Comparison of ENCODE assay signal across 8 cellular contexts in the genomic region with DNA sequence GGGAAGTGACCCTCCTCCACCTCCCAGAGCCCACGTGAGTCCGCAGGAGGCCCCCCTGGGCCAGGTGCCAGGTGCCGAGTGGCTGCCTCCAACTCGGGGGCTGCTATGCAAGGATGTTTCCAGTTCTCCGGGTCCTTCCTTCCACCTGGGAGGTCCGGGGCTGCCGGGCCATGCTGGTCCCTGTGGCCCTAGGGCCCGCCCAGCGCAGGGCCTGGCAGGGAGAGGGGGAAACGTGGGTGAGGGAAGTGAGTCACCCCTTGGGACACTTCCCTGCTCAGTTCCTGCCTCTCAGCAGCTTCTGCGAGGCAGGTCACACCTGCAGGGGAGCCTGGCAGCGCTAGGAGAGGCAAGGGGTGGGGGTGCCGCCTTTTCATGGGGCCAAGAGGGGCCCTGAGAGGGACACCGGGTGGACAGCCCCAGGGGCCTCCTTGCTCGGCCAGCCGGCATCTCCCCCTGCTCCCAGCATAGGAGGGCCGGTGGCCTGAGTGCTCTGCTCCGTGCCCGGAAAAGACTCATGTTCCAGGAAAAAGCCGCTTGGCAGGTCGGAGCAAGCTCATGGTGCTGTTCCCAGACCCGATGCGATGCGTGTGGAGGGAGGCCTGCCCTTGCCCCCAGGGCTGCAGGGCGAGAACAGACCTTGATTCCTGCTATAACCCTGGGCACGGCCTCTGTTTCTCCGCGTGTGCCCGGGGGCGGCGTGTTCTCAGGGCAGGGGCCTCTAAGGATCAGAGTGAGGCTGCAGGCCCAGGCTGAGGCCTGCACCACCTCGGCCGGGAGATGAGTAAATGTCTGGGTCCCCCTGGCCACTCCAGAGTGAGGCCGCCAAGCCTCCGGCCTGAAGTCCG. TPM values are rescaled to one million over a fixed set of nuclear protein-coding genes. Genes with fewer than 3 reads are reported as not detected.
DNase-seq lines count a peak whose midpoint lies in the region; ATAC-seq and TF ChIP-seq lines count a peak whose summit lies in the region.

No MANE protein-coding gene starts in this region.

- H2AFZ ChIP-seq in GM23338 (0 out of 2 replicates have a peak overlapping the region, but pooled peaks have one; percentile 80), PC-9 (peak overlapping the region; percentile 80), Karpas-422 (ENCODE audit: low read length) (no peak overlapping the region)

- no peak overlapping the region for H3K27ac Mint-ChIP-seq in GM23338

- 18 to 39% methylated on average over 36 of the region's 36 CpGs for WGBS in esophagus, 2 donors

- H3K9me3 Mint-ChIP-seq in GM23338 = no peaks in the 10 kb centered on the region

- CTCF ChIA-PET in PC-9 (lab: Charles Lee) = interaction anchor here (0.6 to 2.5 kb wide), 14 partner anchors 8 to 429 kb away, joined by 3 to 32 read pairs (median 4); a partner anchor contains a TSS

- BruUV-seq in PC-9 (replicated peaks; lab: Mats Ljungman, UMichigan) = TSS peak; percentile 66

- peaks cover 3% of the 10 kb centered on the region; the same call in 2 of the 3 replicates for H3K4me1 Mint-ChIP-seq in GM23338

- H3K27ac ChIP-seq in GM23338 (ENCODE audit: low read depth) (no peak overlapping the region), PC-9 (peak overlapping the region; percentile 73), esophagus (ENCODE audit: low read depth in 2 of 2, low read length in 1 of 2) (peak overlapping the region; percentile 97 to 99), neutrophil (peak overlapping the region; percentile 81), Karpas-422 (ENCODE audit: low read length) (no peak overlapping the region)
- H3K27ac ChIP-seq in effector memory CD4-positive, alpha-beta T cell (ENCODE audit: insufficient read depth, low read length, poor library complexity, severe bottlenecking) = no peak overlapping the region

- H3K4me2 ChIP-seq in GM23338 (no peak overlapping the region), PC-9 (peak overlapping the region; percentile 100), Karpas-422 (ENCODE audit: low read depth, low read length, poor library complexity, severe bottlenecking) (no peak overlapping the region)

- H3K4me1 ChIP-seq in GM23338 (ENCODE audit: insufficient read depth) (no peaks in the 10 kb centered on the region), PC-9 (replicated peaks; ENCODE audit: insufficient read depth) (peaks cover 26% of the 10 kb centered on the region), esophagus (ENCODE audit: control insufficient read depth in 2 of 2, insufficient read depth in 2 of 2, low read length in 1 of 2) (peaks cover 0 to 32% of the 10 kb centered on the region in 2 donors), neutrophil (ENCODE audit: control insufficient read depth in 1 of 2, insufficient read depth in 1 of 2, low read depth in 1 of 2, low read length in 1 of 2) (peaks cover 48 to 51% of the 10 kb centered on the region in 2 experiments), Karpas-422 (ENCODE audit: low read length) (peaks cover 6% of the 10 kb centered on the region)
- H3K4me1 ChIP-seq in effector memory CD4-positive, alpha-beta T cell (ENCODE audit: control insufficient read depth, insufficient read depth, low read length, poor library complexity, severe bottlenecking) = no peaks in the 10 kb centered on the region

- H3K9me3 ChIP-seq in PC-9 (ENCODE audit: insufficient read depth, low read depth) = 0 out of 2 replicates have a peak, but pooled peaks cover 4% of the 10 kb centered on the region
- H3K9me3 ChIP-seq in esophagus (ENCODE audit: control insufficient read depth in 2 of 2, insufficient read depth in 1 of 2, low read depth in 1 of 2, low read length in 1 of 2) = peaks cover 0 to 3% of the 10 kb centered on the region in 2 donors
- H3K9me3 ChIP-seq in neutrophil = no peaks in the 10 kb centered on the region
- no peaks in the 10 kb centered on the region for H3K9me3 ChIP-seq in effector memory CD4-positive, alpha-beta T cell (ENCODE audit: control insufficient read depth, low read length)
- H3K9me3 ChIP-seq in Karpas-422 (ENCODE audit: low read length) = no peaks in the 10 kb centered on the region

- H3K27me3 ChIP-seq in GM23338 (ENCODE audit: insufficient read depth) (no peaks in the 10 kb centered on the region), PC-9 (ENCODE audit: insufficient read depth, low read depth) (no peaks in the 10 kb centered on the region), esophagus (ENCODE audit: control insufficient read depth in 1 of 2, insufficient read depth in 2 of 2, low read length in 2 of 2) (no peaks in the 10 kb centered on the region), neutrophil (no peaks in the 10 kb centered on the region), Karpas-422 (ENCODE audit: low read length) (no peaks in the 10 kb centered on the region)
- no peaks in the 10 kb centered on the region for H3K27me3 ChIP-seq in effector memory CD4-positive, alpha-beta T cell (replicated peaks; ENCODE audit: control insufficient read depth, insufficient read depth, low read length, poor library complexity, severe bottlenecking)

- intact Hi-C loops in PC-9 (cut with micrococcal nuclease; ENCODE audit: unreplicated experiment) = loop anchor here (2.0 kb wide), 2 partner anchors 30 to 64 kb away; no protein-coding TSS in a partner anchor

- no peak overlapping the region for H3K4me3 ChIP-seq in GM23338
- peak overlapping the region; percentile 61 for H3K4me3 ChIP-seq in PC-9
- H3K4me3 ChIP-seq in esophagus (ENCODE audit: low read depth in 1 of 2, low read length in 2 of 2) = peak overlapping the region; percentile 6 to 7
- H3K4me3 ChIP-seq in neutrophil (ENCODE audit: low read depth in 1 of 2, low read length in 1 of 2) = peak overlapping the region; percentile 52 to 63
- no peak overlapping the region for H3K4me3 ChIP-seq in effector memory CD4-positive, alpha-beta T cell (ENCODE audit: insufficient read depth, low read depth, low read length, poor library complexity, severe bottlenecking)
- H3K4me3 ChIP-seq in Karpas-422 (ENCODE audit: low read length) = no peak overlapping the region

- TF ChIP-seq CTCF in GM23338 (conservative IDR thresholded peaks at IDR 0.05; ENCODE audit: low read depth in 2 of 2) (no peak), PC-9 (conservative IDR thresholded peaks at IDR 0.05) (no peak), neutrophil (IDR thresholded peaks at IDR 0.05) (no peak)

- no peak overlapping the region for H3K4me3 Mint-ChIP-seq in GM23338

- peak; percentile 10 for ATAC-seq in GM23338

- H3K79me2 ChIP-seq in GM23338 (replicated peaks; ENCODE audit: insufficient read depth) (no peaks in the 10 kb centered on the region), PC-9 (ENCODE audit: low read depth) (no peaks in the 10 kb centered on the region), Karpas-422 (ENCODE audit: low read length) (no peaks in the 10 kb centered on the region)

- H4K20me1 ChIP-seq in GM23338 (replicated peaks; ENCODE audit: insufficient read depth) (no peaks in the 10 kb centered on the region), PC-9 (ENCODE audit: insufficient read depth) (no peaks in the 10 kb centered on the region), Karpas-422 (ENCODE audit: insufficient read depth, low read depth, low read length) (no peaks in the 10 kb centered on the region)

- H3K27me3 Mint-ChIP-seq in GM23338 (ENCODE audit: insufficient read depth, low read depth, poor library complexity) = peaks cover 7% of the 10 kb centered on the region

- POLR2A ChIA-PET in PC-9 (lab: Charles Lee; ENCODE audit: unreplicated experiment) = interaction anchor here (0.7 to 1.1 kb wide), 3 partner anchors 10 to 64 kb away, joined by 3 to 14 read pairs (median 3); no protein-coding TSS in a partner anchor

- no peaks in the 10 kb centered on the region for H3K36me3 Mint-ChIP-seq in GM23338 (ENCODE audit: low read depth)

- H3K9ac ChIP-seq in Karpas-422 (ENCODE audit: low read length) = no peak overlapping the region

- H3K36me3 ChIP-seq in GM23338 (ENCODE audit: insufficient read depth) (no peaks in the 10 kb centered on the region), PC-9 (ENCODE audit: low read depth) (no peaks in the 10 kb centered on the region), esophagus (ENCODE audit: control insufficient read depth in 2 of 2, insufficient read depth in 2 of 2, low read length in 1 of 2) (no peaks in the 10 kb centered on the region), neutrophil (no peaks in the 10 kb centered on the region), Karpas-422 (ENCODE audit: insufficient read depth, low read length) (no peaks in the 10 kb centered on the region)
- no peaks in the 10 kb centered on the region for H3K36me3 ChIP-seq in effector memory CD4-positive, alpha-beta T cell (ENCODE audit: control insufficient read depth, insufficient read depth, low read length)

- DNase-seq in GM23338 (ENCODE audit: low spot score) (no peak), PC-9 (peak; percentile 86 to 89), Karpas-422 (no peak), NCI-H2029 (lab: John Stamatoyannopoulos, UW) (no peak)
- no peak for DNase-seq in effector memory CD4-positive, alpha-beta T cell
- DNase-seq in effector CD4-positive, alpha-beta T cell = no peak

- H3K9me2 ChIP-seq in GM23338 (ENCODE audit: insufficient read depth) = no peaks in the 10 kb centered on the region
- H3K9me2 ChIP-seq in PC-9 (ENCODE audit: insufficient read depth) = no peaks in the 10 kb centered on the region
- no peaks in the 10 kb centered on the region for H3K9me2 ChIP-seq in Karpas-422 (replicated peaks; ENCODE audit: insufficient read depth, low read length)

- H3F3A ChIP-seq in GM23338 (replicated peaks; ENCODE audit: low read depth) (no peaks in the 10 kb centered on the region), PC-9 (ENCODE audit: insufficient read depth, low read depth) (peaks cover 28% of the 10 kb centered on the region; the same call in 1 of the 2 replicates)

TF ChIP-seq in GM23338, 12 proteins besides CTCF, POLR2A, EP300 and RAD21 (continues in another document):
- TF ChIP-seq CREB1 (CRISPR knock-in tag; IDR thresholded peaks at IDR 0.05; ENCODE audit: low read depth) (no peak), STAT1 (IDR thresholded peaks at IDR 0.05; ENCODE audit: unreplicated experiment) (no peak), POLR2AphosphoS5 (IDR thresholded peaks at IDR 0.05; ENCODE audit: low read depth) (no peak), NANOG (IDR thresholded peaks at IDR 0.05; ENCODE audit: borderline replicate concordance) (no peak), JUNB (IDR thresholded peaks at IDR 0.05; ENCODE audit: unreplicated experiment) (no peak)

RNA-seq across cellular contexts. Expression of a gene that starts 30.3 kb away (rescaled TPM):
- total RNA-seq in GM23338 (2014; rRNA removed; shearing (Covaris generic)) = 0.10 and 3.0 TPM in 2 replicates
- 0.17 TPM in 1 of 2 replicates, not detected in the other for polyA plus RNA-seq in GM23338 (2016; fragmentation: Nextera tagmentation; extraction: Ambion mirVana)
- total RNA-seq in PC-9 (2021) = 66.9 and 75.5 TPM in 2 replicates
- polyA plus RNA-seq in esophagus = 1 to 10 TPM; 6.6 to 6.8 TPM
- total RNA-seq in Karpas-422 (2014; rRNA removed; shearing (Covaris generic); ENCODE audit: low replicate concordance) = not detected in 2 replicates

Comparison
In these comparisons a context has a peak if more than half of its experiments do, and no peak if none do; other contexts are left out.
1. DNase-seq: peak in PC-9 (2 of 2); none in GM23338 (single experiment), effector memory CD4-positive, alpha-beta T cell (0 of 3), effector CD4-positive, alpha-beta T cell (single experiment), Karpas-422 (single experiment) and NCI-H2029 (single experiment).
2. H3K27ac ChIP-seq: peak in PC-9 (single experiment), esophagus (2 of 2) and neutrophil (single experiment); none in GM23338 (single experiment), effector memory CD4-positive, alpha-beta T cell (single experiment) and Karpas-422 (single experiment).
3. H3K4me3 ChIP-seq: peak in PC-9 (single experiment), esophagus (2 of 2) and neutrophil (2 of 2); none in GM23338 (single experiment), effector memory CD4-positive, alpha-beta T cell (single experiment) and Karpas-422 (single experiment).
4. RNA of a gene that starts 30.3 kb away (total RNA-seq): 66.9 to 75.5 TPM in PC-9; 0.10 to 3.0 TPM in GM23338 and not detected in Karpas-422; every median in the first group is over 10 times any median in the second.